ENCODE assay signal across 1 cellular context in genomic region chr1:43934279-43934985, GRCh38.
TF ChIP-seq lines count a peak whose summit lies in the region.

No MANE protein-coding gene starts in this region.

TF ChIP-seq in K562, 482 proteins besides CTCF, POLR2A, EP300 and RAD21 (continued from another document):
- TF ChIP-seq, protein P1, sequence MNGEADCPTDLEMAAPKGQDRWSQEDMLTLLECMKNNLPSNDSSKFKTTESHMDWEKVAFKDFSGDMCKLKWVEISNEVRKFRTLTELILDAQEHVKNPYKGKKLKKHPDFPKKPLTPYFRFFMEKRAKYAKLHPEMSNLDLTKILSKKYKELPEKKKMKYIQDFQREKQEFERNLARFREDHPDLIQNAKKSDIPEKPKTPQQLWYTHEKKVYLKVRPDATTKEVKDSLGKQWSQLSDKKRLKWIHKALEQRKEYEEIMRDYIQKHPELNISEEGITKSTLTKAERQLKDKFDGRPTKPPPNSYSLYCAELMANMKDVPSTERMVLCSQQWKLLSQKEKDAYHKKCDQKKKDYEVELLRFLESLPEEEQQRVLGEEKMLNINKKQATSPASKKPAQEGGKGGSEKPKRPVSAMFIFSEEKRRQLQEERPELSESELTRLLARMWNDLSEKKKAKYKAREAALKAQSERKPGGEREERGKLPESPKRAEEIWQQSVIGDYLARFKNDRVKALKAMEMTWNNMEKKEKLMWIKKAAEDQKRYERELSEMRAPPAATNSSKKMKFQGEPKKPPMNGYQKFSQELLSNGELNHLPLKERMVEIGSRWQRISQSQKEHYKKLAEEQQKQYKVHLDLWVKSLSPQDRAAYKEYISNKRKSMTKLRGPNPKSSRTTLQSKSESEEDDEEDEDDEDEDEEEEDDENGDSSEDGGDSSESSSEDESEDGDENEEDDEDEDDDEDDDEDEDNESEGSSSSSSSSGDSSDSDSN (IDR thresholded peaks at IDR 0.05; ENCODE audit: borderline replicate concordance in 1 of 2, low read depth in 2 of 2, low read length in 2 of 2) = 0 out of 4 replicates have a peak, but pooled peaks of 1 of the 2 experiments have one; percentile 31
- TF ChIP-seq ZNF740 (CRISPR knock-in tag; IDR thresholded peaks at IDR 0.05) (peak; percentile 10; the same call in 1 of the 2 replicates), ZNF740 (tag; IDR thresholded peaks at IDR 0.05) (no peak), MTF1 (CRISPR knock-in tag; IDR thresholded peaks at IDR 0.05; ENCODE audit: borderline replicate concordance) (no peak), CC2D1A (IDR thresholded peaks at IDR 0.05) (peak; percentile 82), SIN3A (IDR thresholded peaks at IDR 0.05; ENCODE audit: borderline replicate concordance in 2 of 2, control insufficient read depth in 1 of 2, low read depth in 2 of 2, low read length in 2 of 2) (no peak), ZMIZ1 (IDR thresholded peaks at IDR 0.05; ENCODE audit: low read depth in 2 of 2, low read length in 2 of 2) (no peak), MYNN (IDR thresholded peaks at IDR 0.05) (0 out of 2 replicates have a peak, but pooled peaks have one; percentile 34), MYNN (CRISPR knock-in tag; IDR thresholded peaks at IDR 0.05) (no peak), ZHX1 (conservative IDR thresholded peaks at IDR 0.05; ENCODE audit: low read length) (0 out of 2 replicates have a peak, but pooled peaks have one; percentile 60), ZNF561 (CRISPR knock-in tag; conservative IDR thresholded peaks at IDR 0.05) (no peak)
- TF ChIP-seq, protein P2, sequence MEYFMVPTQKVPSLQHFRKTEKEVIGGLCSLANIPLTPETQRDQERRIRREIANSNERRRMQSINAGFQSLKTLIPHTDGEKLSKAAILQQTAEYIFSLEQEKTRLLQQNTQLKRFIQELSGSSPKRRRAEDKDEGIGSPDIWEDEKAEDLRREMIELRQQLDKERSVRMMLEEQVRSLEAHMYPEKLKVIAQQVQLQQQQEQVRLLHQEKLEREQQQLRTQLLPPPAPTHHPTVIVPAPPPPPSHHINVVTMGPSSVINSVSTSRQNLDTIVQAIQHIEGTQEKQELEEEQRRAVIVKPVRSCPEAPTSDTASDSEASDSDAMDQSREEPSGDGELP (CRISPR knock-in tag; IDR thresholded peaks at IDR 0.05; ENCODE audit: borderline replicate concordance) = peak; percentile 25; the same call in 1 of the 2 replicates
